ENCODE assay signal across 9 cellular contexts in genomic region chr5:122492675-122493074, GRCh38.
DNase-seq lines count a peak whose midpoint lies in the region; ATAC-seq and TF ChIP-seq lines count a peak whose summit lies in the region.
"Had no signal": no experiment of that assay in that cellular context is flagged by ENCODE, and none has a peak within 500 bp of the region (broad histone marks: within the 10 kb centered on the region; RNA-seq: fewer than 3 reads in every experiment).

No MANE protein-coding gene starts in this region.

- H3K27ac Mint-ChIP-seq in Calu3 (ENCODE audit: unreplicated experiment): no peak overlapping the region
- H3K27ac Mint-ChIP-seq: activated naive CD4-positive, alpha-beta T cell treated with anti-CD3 and anti-CD28 coated beads, Interleukin-2, amount 50 U/mL, for 72 hours had no signal

- peaks cover 12% of the 10 kb centered on the region for H3K4me1 Mint-ChIP-seq in Calu3 (ENCODE audit: low read depth, unreplicated experiment)

- ATAC-seq in GM19467 (IDR thresholded peaks at IDR 0.05; ENCODE audit: unreplicated experiment): no peak
- ATAC-seq: activated naive CD4-positive, alpha-beta T cell treated with anti-CD3 and anti-CD28 coated beads, Interleukin-2, amount 50 U/mL, for 72 hours had no signal

- no peaks in the 10 kb centered on the region for H3K36me3 Mint-ChIP-seq in Calu3 (ENCODE audit: insufficient read depth, unreplicated experiment)
- H3K36me3 Mint-ChIP-seq: activated naive CD4-positive, alpha-beta T cell treated with anti-CD3 and anti-CD28 coated beads, Interleukin-2, amount 50 U/mL, for 72 hours had no signal

- TF ChIP-seq EP300 in sigmoid colon (IDR thresholded peaks at IDR 0.05): no peak

- no peak overlapping the region for H3K4me3 Mint-ChIP-seq in Calu3 (ENCODE audit: low read depth, unreplicated experiment)

- WGBS in sigmoid colon, 2 donors: 30 to 63% methylated on average over 3 of the region's 3 CpGs

- BruUV-seq in Calu3 (replicated peaks; lab: Mats Ljungman, UMichigan): no TSS peak

- H3K4me1 ChIP-seq in sigmoid colon: no peaks in the 10 kb centered on the region
- H3K4me1 ChIP-seq in vagina: no peaks in the 10 kb centered on the region

- DNase-seq in Calu3 (peak; percentile 37), HEK293T (ENCODE audit: extremely low spot score) (peak; percentile 27), SHP77 (lab: John Stamatoyannopoulos, UW) (peak; percentile 34 to 60), kidney epithelial cell (ENCODE audit: low read depth) (no peak), sigmoid colon (no peak), vagina (ENCODE audit: extremely low spot score in 2 of 2) (no peak)
- DNase-seq in stimulated activated naive CD4-positive, alpha-beta T cell (lab: John Stamatoyannopoulos, UW): no peak

- H3K36me3 ChIP-seq in kidney epithelial cell (ENCODE audit: control insufficient read depth, insufficient read depth, low read length) (no peaks in the 10 kb centered on the region), sigmoid colon (no peaks in the 10 kb centered on the region), vagina (no peaks in the 10 kb centered on the region)

- intact Hi-C loops in Calu3 (cut with micrococcal nuclease; ENCODE audit: unreplicated experiment): loop anchor here (1.0 to 10.0 kb wide), 5 partner anchors 34 to 528 kb away; partner anchors contain the start of genes SNCAIP and SRFBP1
- intact Hi-C loops in sigmoid colon (cut with DNase I): loop anchor here (10.0 kb wide), 1 partner anchor 298 kb away; no protein-coding TSS in a partner anchor
- intact Hi-C loops in vagina (cut with DNase I): no loop called here

- H3K27me3 ChIP-seq in kidney epithelial cell (ENCODE audit: control insufficient read depth, insufficient read depth, low read length) (no peaks in the 10 kb centered on the region), sigmoid colon (no peaks in the 10 kb centered on the region), vagina (no peaks in the 10 kb centered on the region)

- H3K9me3 ChIP-seq in sigmoid colon (no peaks in the 10 kb centered on the region), vagina (no peaks in the 10 kb centered on the region)

- H3K27ac ChIP-seq in sigmoid colon: no peak overlapping the region
- H3K27ac ChIP-seq in vagina: no peak overlapping the region

- TF ChIP-seq POLR2A in sigmoid colon (IDR thresholded peaks at IDR 0.05): no peak
- TF ChIP-seq POLR2A in vagina (IDR thresholded peaks at IDR 0.05): no peak

- H3K9me3 Mint-ChIP-seq in Calu3 (ENCODE audit: low read depth, unreplicated experiment): peaks cover 2% of the 10 kb centered on the region

- CTCF ChIA-PET in Calu3 (lab: Charles Lee): interaction anchor here (0.6 to 3.1 kb wide), 2 partner anchors 180 to 297 kb away, joined by 3 to 11 read pairs; no protein-coding TSS in a partner anchor
- CTCF ChIA-PET in HEK293T (lab: Yijun Ruan, JAX): interaction anchor here (0.6 kb wide), 1 partner anchor 500 kb away, joined by 5 read pairs; no protein-coding TSS in a partner anchor

- peak; percentile 44 for TF ChIP-seq CTCF in Calu3 (IDR thresholded peaks at IDR 0.05; ENCODE audit: unreplicated experiment)
- TF ChIP-seq CTCF in kidney epithelial cell (IDR thresholded peaks at IDR 0.05; ENCODE audit: insufficient read depth, low read length, poor library complexity, severe bottlenecking): peak; percentile 22
- no peak for TF ChIP-seq CTCF in sigmoid colon (IDR thresholded peaks at IDR 0.05)
- no peak for TF ChIP-seq CTCF in vagina (IDR thresholded peaks at IDR 0.05)

- no peaks in the 10 kb centered on the region for H3K27me3 Mint-ChIP-seq in Calu3 (ENCODE audit: unreplicated experiment)

- H3K4me3 ChIP-seq in kidney epithelial cell (ENCODE audit: low read depth, low read length) (no peak overlapping the region), sigmoid colon (no peak overlapping the region), vagina (no peak overlapping the region)

- POLR2A ChIA-PET in HEK293T (lab: Yijun Ruan, JAX): no interaction called here

TF ChIP-seq in HEK293T, 16 proteins besides CTCF, POLR2A, EP300 and RAD21:
- TF ChIP-seq SUZ12 (IDR thresholded peaks at IDR 0.05): no peak
- TF ChIP-seq CTBP1 (IDR thresholded peaks at IDR 0.05; ENCODE audit: borderline replicate concordance): no peak
- no peak for TF ChIP-seq NFRKB (IDR thresholded peaks at IDR 0.05)
- no peak for TF ChIP-seq FOXK2 (IDR thresholded peaks at IDR 0.05)
- TF ChIP-seq SP1 (IDR thresholded peaks at IDR 0.05): no peak
- TF ChIP-seq LEF1 (IDR thresholded peaks at IDR 0.05; ENCODE audit: borderline replicate concordance): no peak

Comparison
In these comparisons a context has a peak if more than half of its experiments do, and no peak if none do; other contexts are left out.
1. DNase-seq: peak in Calu3 (single experiment), HEK293T (single experiment) and SHP77 (2 of 2); none in kidney epithelial cell (single experiment), stimulated activated naive CD4-positive, alpha-beta T cell (0 of 6), sigmoid colon (single experiment) and vagina (0 of 2).
2. CTCF ChIP-seq: peak in Calu3 (single experiment) and kidney epithelial cell (single experiment); none in sigmoid colon (0 of 4) and vagina (0 of 3).